Comparison of ENCODE assay signal across 1 cellular context in genomic region chr12:89863332-89863938, GRCh38.
TF ChIP-seq lines count a peak whose summit lies in the region.

No MANE protein-coding gene starts in this region.

TF ChIP-seq in GM12878, 131 proteins besides CTCF, POLR2A, EP300 and RAD21 (continued from another document):
- TF ChIP-seq TBL1XR1 (IDR thresholded peaks at IDR 0.05; ENCODE audit: low read depth, low read length) (no peak), TCF3 (IDR thresholded peaks at IDR 0.05; ENCODE audit: borderline replicate concordance, insufficient read depth, low read depth, low read length) (no peak), SKIL (IDR thresholded peaks at IDR 0.05; ENCODE audit: low read depth, poor library complexity, severe bottlenecking) (no peak), ZNF592 (IDR thresholded peaks at IDR 0.05) (no peak), FOXK2 (IDR thresholded peaks at IDR 0.05) (no peak), NBN (IDR thresholded peaks at IDR 0.05) (no peak; the same call in 1 of the 2 replicates), HCFC1 (IDR thresholded peaks at IDR 0.05; ENCODE audit: low read length) (no peak), FOS (IDR thresholded peaks at IDR 0.05; ENCODE audit: borderline replicate concordance, extremely low read depth, insufficient read length) (no peak), IRF3 (IDR thresholded peaks at IDR 0.05) (no peak), IRF4 (IDR thresholded peaks at IDR 0.05; ENCODE audit: low read depth, low read length) (no peak), BRCA1 (IDR thresholded peaks at IDR 0.05; ENCODE audit: low read depth, low read length) (no peak), ZNF217 (IDR thresholded peaks at IDR 0.05) (no peak; the same call in 1 of the 2 replicates), ATF7 (IDR thresholded peaks at IDR 0.05; ENCODE audit: low read depth) (0 out of 2 replicates have a peak, but pooled peaks have one; percentile 36), NFIC (IDR thresholded peaks at IDR 0.05; ENCODE audit: low read depth, low read length) (no peak; the same call in 1 of the 2 replicates), TCF12 (IDR thresholded peaks at IDR 0.05; ENCODE audit: low read depth, low read length) (no peak), CHD1 (IDR thresholded peaks at IDR 0.05; ENCODE audit: low read depth, low read length) (0 out of 2 replicates have a peak, but pooled peaks have one; percentile 61), ZNF207 (IDR thresholded peaks at IDR 0.05; ENCODE audit: borderline replicate concordance) (no peak), DPF2 (IDR thresholded peaks at IDR 0.05) (no peak), SUZ12 (IDR thresholded peaks at IDR 0.05; ENCODE audit: unreplicated experiment) (no peak), ATF3 (IDR thresholded peaks at IDR 0.05; ENCODE audit: borderline replicate concordance, extremely low read depth, low read depth, low read length) (no peak), HSF1 (IDR thresholded peaks at IDR 0.05; ENCODE audit: low read depth, low read length) (no peak), ZSCAN29 (IDR thresholded peaks at IDR 0.05) (no peak), IKZF1 (conservative IDR thresholded peaks at IDR 0.05) (no peak; the same call in 1 of the 2 replicates), PBX3 (IDR thresholded peaks at IDR 0.05; ENCODE audit: insufficient replicate concordance, low read depth, low read length) (no peak), CBFB (IDR thresholded peaks at IDR 0.05; ENCODE audit: low read depth) (peak; percentile 37; the same call in 1 of the 2 replicates), EGR1 (IDR thresholded peaks at IDR 0.05; ENCODE audit: borderline replicate concordance in 1 of 2, low read depth in 2 of 2, low read length in 2 of 2) (peak in 1 of 2 experiments; percentile 80; a peak in 2 of 3 replicates), ZBTB33 (IDR thresholded peaks at IDR 0.05) (no peak), POLR2AphosphoS5 (IDR thresholded peaks at IDR 0.05; ENCODE audit: low read length) (no peak; the same call in 1 of the 2 replicates), RAD51 (IDR thresholded peaks at IDR 0.05) (no peak), KLF5 (IDR thresholded peaks at IDR 0.05; ENCODE audit: partially characterized antibody) (no peak), IKZF2 (IDR thresholded peaks at IDR 0.05) (no peak; a peak in 1 of 4 replicates), NR2F1 (conservative IDR thresholded peaks at IDR 0.05) (no peak)
